In genomic region chr17:81867952-81868673, GRCh38 we compare ENCODE assay signal across 9 cellular contexts. TPM values are rescaled to one million over a fixed set of nuclear protein-coding genes. Genes with fewer than 3 reads are reported as not detected.
DNase-seq lines count a peak whose midpoint lies in the region; ATAC-seq and TF ChIP-seq lines count a peak whose summit lies in the region.
"Had no signal": no experiment of that assay in that cellular context is flagged by ENCODE, and none has a peak within 500 bp of the region (broad histone marks: within the 10 kb centered on the region; RNA-seq: fewer than 3 reads in every experiment).

No MANE protein-coding gene starts in this region.

- peaks cover 44% of the 10 kb centered on the region for H3K4me1 Mint-ChIP-seq in activated CD4-positive, alpha-beta memory T cell treated with anti-CD3 and anti-CD28 coated beads for 36 hours (ENCODE audit: low read depth)

- WGBS in heart right ventricle, 2 donors: 62 to 69% methylated on average over 31 of the region's 31 CpGs
- WGBS in upper lobe of left lung, 2 donors: 63 to 76% methylated on average over 10 to 31 of the region's 31 CpGs

- ATAC-seq in heart right ventricle (peak in 1 of 8 donors; percentile 0), left lobe of liver (peak; percentile 4), upper lobe of left lung (ENCODE audit: low FRiP score in 2 of 2) (no peak), HG03521 (IDR thresholded peaks at IDR 0.05; ENCODE audit: unreplicated experiment) (no peak)

- no peak for DNase-seq in heart right ventricle
- DNase-seq in cardiac septum (ENCODE audit: low spot score): no peak
- no peak for DNase-seq in activated CD4-positive, alpha-beta memory T cell treated with anti-CD3 and anti-CD28 coated beads for 36 hours
- DNase-seq in left lobe of liver (ENCODE audit: low spot score): peak; percentile 77
- DNase-seq in upper lobe of left lung: peak in 1 of 2 donors; percentile 82
- DNase-seq in epidermal melanocyte (ENCODE audit: insufficient read length, low spot score): no peak
- DNase-seq in 8988T: no peak

- CTCF ChIA-PET in activated CD4-positive, alpha-beta memory T cell treated with anti-CD3 and anti-CD28 coated beads for 36 hours (lab: Charles Lee): interaction anchor here (0.6 to 2.3 kb wide), 2 partner anchors 166 to 288 kb away, joined by 3 to 5 read pairs; no protein-coding TSS in a partner anchor

- no peak for TF ChIP-seq EP300 in upper lobe of left lung (IDR thresholded peaks at IDR 0.05)

- H3K27ac ChIP-seq in heart right ventricle: peak overlapping the region in 8 of 10 donors; percentile 6 to 99 (median 97)
- peak overlapping the region; percentile 41 to 99 (median 96) for H3K27ac ChIP-seq in upper lobe of left lung

- no peak overlapping the region for H3K4me3 ChIP-seq in heart right ventricle
- no peak overlapping the region for H3K4me3 ChIP-seq in upper lobe of left lung
- H3K4me3 ChIP-seq: skin epidermis had no signal

- TF ChIP-seq CTCF in heart right ventricle (IDR thresholded peaks at IDR 0.05) (no peak), upper lobe of left lung (IDR thresholded peaks at IDR 0.05) (no peak)

- intact Hi-C loops in heart right ventricle (cut with DNase I): no loop called here
- intact Hi-C loops in cardiac septum (cut with DNase I): no loop called here
- intact Hi-C loops in activated CD4-positive, alpha-beta memory T cell treated with anti-CD3 and anti-CD28 coated beads for 36 hours (cut with micrococcal nuclease): no loop called here

- H3K4me3 Mint-ChIP-seq in activated CD4-positive, alpha-beta memory T cell treated with anti-CD3 and anti-CD28 coated beads for 36 hours: peak overlapping the region; percentile 41

- H3K27me3 ChIP-seq in heart right ventricle: no peaks in the 10 kb centered on the region
- H3K27me3 ChIP-seq in upper lobe of left lung: no peaks in the 10 kb centered on the region

- no peaks in the 10 kb centered on the region for H3K9me3 ChIP-seq in heart right ventricle
- H3K9me3 ChIP-seq in upper lobe of left lung: no peaks in the 10 kb centered on the region

- peak overlapping the region; percentile 69 for H3K27ac Mint-ChIP-seq in activated CD4-positive, alpha-beta memory T cell treated with anti-CD3 and anti-CD28 coated beads for 36 hours

- H3K27me3 Mint-ChIP-seq in activated CD4-positive, alpha-beta memory T cell treated with anti-CD3 and anti-CD28 coated beads for 36 hours: no peaks in the 10 kb centered on the region

- peaks cover 48% of the 10 kb centered on the region for H3K36me3 Mint-ChIP-seq in activated CD4-positive, alpha-beta memory T cell treated with anti-CD3 and anti-CD28 coated beads for 36 hours

- no peaks in the 10 kb centered on the region for H3K9me3 Mint-ChIP-seq in activated CD4-positive, alpha-beta memory T cell treated with anti-CD3 and anti-CD28 coated beads for 36 hours

- H3K4me1 ChIP-seq in heart right ventricle (peaks cover 27 to 85% (median 59%) of the 10 kb centered on the region in 9 donors), upper lobe of left lung (peaks cover 38 to 77% (median 45%) of the 10 kb centered on the region in 4 donors)

- POLR2A ChIA-PET in activated CD4-positive, alpha-beta memory T cell treated with anti-CD3 and anti-CD28 coated beads for 36 hours (lab: Charles Lee): interaction anchor here (1.6 to 3.1 kb wide), 2 partner anchors 18 to 23 kb away, joined by 3 to 16 read pairs; partner anchors contain the start of genes ALYREF and ANAPC11

- TF ChIP-seq POLR2A in upper lobe of left lung (IDR thresholded peaks at IDR 0.05): no peak

- H3K36me3 ChIP-seq in heart right ventricle: peaks cover 0 to 55% (median 20%) of the 10 kb centered on the region in 9 donors
- H3K36me3 ChIP-seq in upper lobe of left lung: peaks cover 14 to 63% (median 34%) of the 10 kb centered on the region in 4 donors

RNA-seq across cellular contexts. Expression of gene ARHGDIA, which starts 3.0 kb away (rescaled TPM):
- total RNA-seq in heart right ventricle (100 to 1,000 TPM in 7 of 10 donors, 10 to 100 TPM in 3; 89.9 to 263 (median 110) TPM), cardiac septum (158 TPM), left lobe of liver (109 TPM), upper lobe of left lung (100 to 1,000 TPM; 171 to 522 (median 302) TPM)
- polyA plus RNA-seq in heart right ventricle: 100 to 1,000 TPM in 1 of 2 donors, 10 to 100 TPM in 1; 97.2 to 251 TPM
- total RNA-seq in activated CD4-positive, alpha-beta memory T cell treated with anti-CD3 and anti-CD28 coated beads for 36 hours: 100 to 1,000 TPM; 526 to 531 TPM

RNA-seq across cellular contexts. Expression of gene P4HB, which starts 7.8 kb away (rescaled TPM):
- 100 to 1,000 TPM; 244 to 801 (median 332) TPM for total RNA-seq in heart right ventricle
- polyA plus RNA-seq in heart right ventricle: 100 to 1,000 TPM; 284 to 536 TPM
- total RNA-seq in cardiac septum: 371 TPM
- 100 to 1,000 TPM; 358 to 367 TPM for total RNA-seq in activated CD4-positive, alpha-beta memory T cell treated with anti-CD3 and anti-CD28 coated beads for 36 hours
- 1,392 TPM for total RNA-seq in left lobe of liver
- 100 to 1,000 TPM; 374 to 627 (median 531) TPM for total RNA-seq in upper lobe of left lung

RNA-seq across cellular contexts. Expression of gene ALYREF, which starts 23.3 kb away (rescaled TPM):
- 10 to 100 TPM; 28.1 to 47.2 (median 32.2) TPM for total RNA-seq in heart right ventricle
- polyA plus RNA-seq in heart right ventricle: 10 to 100 TPM in 1 of 2 donors, 1 to 10 TPM in 1; 3.6 to 45.4 TPM
- 40.1 TPM for total RNA-seq in cardiac septum
- total RNA-seq in activated CD4-positive, alpha-beta memory T cell treated with anti-CD3 and anti-CD28 coated beads for 36 hours: 100 to 1,000 TPM; 208 to 210 TPM
- total RNA-seq in left lobe of liver: 14.5 TPM
- total RNA-seq in upper lobe of left lung: 10 to 100 TPM; 43.0 to 71.0 (median 60.1) TPM

RNA-seq across cellular contexts. Expression of gene ANAPC11, which starts 23.4 kb away (rescaled TPM):
- total RNA-seq in heart right ventricle: 100 to 1,000 TPM; 124 to 189 (median 142) TPM
- polyA plus RNA-seq in heart right ventricle: 100 to 1,000 TPM; 205 to 405 TPM
- 131 TPM for total RNA-seq in cardiac septum
- total RNA-seq in activated CD4-positive, alpha-beta memory T cell treated with anti-CD3 and anti-CD28 coated beads for 36 hours: 100 to 1,000 TPM; 172 to 173 TPM
- total RNA-seq in left lobe of liver: 95.7 TPM
- total RNA-seq in upper lobe of left lung: 100 to 1,000 TPM in 3 of 6 donors, 10 to 100 TPM in 3; 24.1 to 138 (median 99.2) TPM

RNA-seq across cellular contexts. Expression of gene PPP1R27, which starts 33.3 kb away (rescaled TPM):
- total RNA-seq in heart right ventricle: under 1 TPM in 1 of 10 donors, not detected in 9; 0.31 TPM
- polyA plus RNA-seq in heart right ventricle: under 1 TPM in 1 of 2 donors, not detected in 1; 0.14 TPM
- total RNA-seq in cardiac septum: 0.32 TPM
- not detected for total RNA-seq in activated CD4-positive, alpha-beta memory T cell treated with anti-CD3 and anti-CD28 coated beads for 36 hours
- not detected for total RNA-seq in left lobe of liver
- not detected for total RNA-seq in upper lobe of left lung
